14 cellular contexts compared by ENCODE assay signal in the genomic region with DNA sequence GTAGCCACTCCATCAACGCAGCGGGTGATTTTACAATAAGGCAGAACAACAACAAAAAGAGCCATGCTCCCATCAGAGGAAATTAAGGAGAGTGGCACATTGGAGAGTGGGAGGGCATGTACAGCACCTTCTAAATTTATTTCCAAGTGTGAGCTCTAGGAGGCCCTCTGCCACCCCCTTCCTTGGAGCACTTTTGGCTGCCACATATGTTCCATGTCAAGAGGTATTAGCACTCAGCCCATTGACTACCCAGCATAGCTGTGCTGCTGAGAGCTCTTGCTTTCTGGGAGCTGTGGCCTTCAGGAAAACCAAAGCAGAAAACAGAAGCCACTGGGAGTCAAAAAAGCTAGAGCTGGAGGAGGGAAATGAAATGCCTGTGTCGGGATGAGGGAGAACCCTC.
DNase-seq lines count a peak whose midpoint lies in the region; TF ChIP-seq lines count a peak whose summit lies in the region.
"Had no signal": no experiment of that assay in that cellular context is flagged by ENCODE, and none has a peak within 500 bp of the region (broad histone marks: within the 10 kb centered on the region; RNA-seq: fewer than 3 reads in every experiment).

No MANE protein-coding gene starts in this region.

- in situ Hi-C loops in G401 (cut with HindIII; ENCODE audit: low sequenced_read_pairs), result no loop called here
- in situ Hi-C loops in HAP-1 (cut with MboI; ENCODE audit: low sequenced_read_pairs), result no loop called here

- H3K36me3 ChIP-seq in right atrium auricular region (peaks cover 4% of the 10 kb centered on the region), HAP-1 (replicated peaks) (no peaks in the 10 kb centered on the region)
- H3K36me3 ChIP-seq: BLaER1 treated with 17β-estradiol and CSF1 and Interleukin-3, amounts not matched to agents 10 nM and 100 nM had no signal

- peak overlapping the region; percentile 47 to 66 for H3K27ac ChIP-seq in right atrium auricular region
- H3K27ac ChIP-seq: BLaER1 treated with 17β-estradiol and CSF1 and Interleukin-3, amounts not matched to agents 10 nM and 100 nM had no signal

- no peak for TF ChIP-seq CTCF in right atrium auricular region (IDR thresholded peaks at IDR 0.05)

- H3K4me1 ChIP-seq in right atrium auricular region (peaks cover 0 to 18% of the 10 kb centered on the region in 2 donors), HAP-1 (no peaks in the 10 kb centered on the region)

- no peak overlapping the region for H3K4me3 ChIP-seq in right atrium auricular region
- no peak overlapping the region for H3K4me3 ChIP-seq in HAP-1
- H3K4me3 ChIP-seq: BLaER1 treated with 17β-estradiol and CSF1 and Interleukin-3, amounts not matched to agents 10 nM and 100 nM had no signal

- no peaks in the 10 kb centered on the region for H3K27me3 ChIP-seq in right atrium auricular region
- no peaks in the 10 kb centered on the region for H3K27me3 ChIP-seq in HAP-1 (ENCODE audit: low read depth)
- H3K27me3 ChIP-seq: BLaER1 treated with 17β-estradiol and CSF1 and Interleukin-3, amounts not matched to agents 10 nM and 100 nM had no signal

- DNase-seq in DMS79 treated with DMSO at 0.1 percent for 48 hours (lab: John Stamatoyannopoulos, UW) (peak; percentile 7), DMS79 (lab: John Stamatoyannopoulos, UW) (no peak), G401 (ENCODE audit: low spot score) (peak; percentile 99), cerebellum (ENCODE audit: low spot score) (peak; percentile 90), right atrium auricular region (ENCODE audit: low spot score) (no peak), NCI-H1048 (lab: John Stamatoyannopoulos, UW) (no peak), HAP-1 (ENCODE audit: low spot score in 2 of 2) (no peak)
- DNase-seq in stimulated activated CD4-positive, alpha-beta T cell treated with anti-CD3 and anti-CD28 coated beads, Interleukin-12 subunit alpha, Interleukin-12 subunit beta, amount 100 ng/mL, for 4 hours, result no peak
- DNase-seq: 8988T; AML-193; CD4-positive, CD25-positive, alpha-beta regulatory T cell; DND-41; GF-D8 had no signal

- H3K9me3 ChIP-seq in right atrium auricular region (no peaks in the 10 kb centered on the region), HAP-1 (no peaks in the 10 kb centered on the region)

Comparison
In these comparisons a context has a peak if more than half of its experiments do, and no peak if none do; other contexts are left out.
1. DNase-seq: peak in DMS79 treated with DMSO at 0.1 percent for 48 hours (single experiment), G401 (single experiment) and cerebellum (single experiment); none in DMS79 (single experiment), right atrium auricular region (single experiment), NCI-H1048 (single experiment), HAP-1 (0 of 2) and stimulated activated CD4-positive, alpha-beta T cell treated with anti-CD3 and anti-CD28 coated beads, Interleukin-12 subunit alpha, Interleukin-12 subunit beta, amount 100 ng/mL, for 4 hours (single experiment).